16 cellular contexts compared by ENCODE assay signal in the genomic region with DNA sequence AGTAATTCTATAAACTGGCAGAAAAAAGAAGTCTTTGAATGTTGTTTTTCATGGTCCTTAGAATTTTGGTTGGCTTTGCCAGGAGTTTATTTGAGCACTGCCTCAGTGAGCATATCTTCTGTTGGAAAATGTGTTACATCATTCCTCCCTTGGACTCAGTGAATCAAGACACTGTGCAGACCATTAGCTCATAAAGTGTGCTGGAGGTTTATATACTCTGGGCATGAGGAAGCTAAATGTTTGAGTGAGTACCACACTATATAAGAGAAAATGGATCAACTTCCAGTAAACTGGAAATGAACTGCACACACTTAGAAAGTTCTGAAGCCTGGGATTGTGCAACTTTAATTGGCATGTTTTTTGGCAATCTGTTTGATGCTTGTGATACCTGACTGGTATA.
DNase-seq lines count a peak whose midpoint lies in the region; ATAC-seq, FAIRE-seq and TF ChIP-seq lines count a peak whose summit lies in the region.
"Had no signal": no experiment of that assay in that cellular context is flagged by ENCODE, and none has a peak within 500 bp of the region (broad histone marks: within the 10 kb centered on the region; RNA-seq: fewer than 3 reads in every experiment).

No MANE protein-coding gene starts in this region.

- TF ChIP-seq RAD21 in A549 (conservative IDR thresholded peaks at IDR 0.05 in 1 of 2, IDR thresholded peaks at IDR 0.05 in 1 of 2): no peak

- H4K8ac ChIP-seq in neuronal stem cell (ENCODE audit: low read depth, low read length): no peak overlapping the region

- H3K27ac Mint-ChIP-seq in WTC11: no peak overlapping the region
- H3K27ac Mint-ChIP-seq: activated CD4-positive, alpha-beta T cell treated with anti-CD3 and anti-CD28 coated beads, Interleukin-2, amount 10 ng/mL, durations not matched to agents 7 days and 5 days had no signal

- peaks cover 33% of the 10 kb centered on the region for H3K27me3 Mint-ChIP-seq in WTC11 (ENCODE audit: low read depth)

- TF ChIP-seq CTCF in A549 (IDR thresholded peaks at IDR 0.05) (no peak), WTC11 (IDR thresholded peaks at IDR 0.05) (no peak), hepatocyte (IDR thresholded peaks at IDR 0.05; ENCODE audit: poor library complexity) (no peak), ovary (IDR thresholded peaks at IDR 0.05) (no peak)

- no peak overlapping the region for H2AK5ac ChIP-seq in neuronal stem cell (ENCODE audit: low read depth, low read length)

- intact Hi-C loops in ovary (cut with DNase I): no loop called here

- no peaks in the 10 kb centered on the region for H3K9me3 ChIP-seq in A549
- no peaks in the 10 kb centered on the region for H3K9me3 ChIP-seq in hepatocyte (ENCODE audit: low read depth)
- no peaks in the 10 kb centered on the region for H3K9me3 ChIP-seq in neuronal stem cell (replicated peaks in 1 of 2; ENCODE audit: control insufficient read depth in 2 of 2, insufficient read depth in 1 of 2, low read depth in 1 of 2, low read length in 2 of 2)
- H3K9me3 ChIP-seq in effector memory CD4-positive, alpha-beta T cell (ENCODE audit: control insufficient read depth, low read length): no peaks in the 10 kb centered on the region
- H3K9me3 ChIP-seq in ovary: no peaks in the 10 kb centered on the region
- H3K9me3 ChIP-seq: breast epithelium, uterus had no signal

- H3K4me3 ChIP-seq in A549 (no peak overlapping the region), hepatocyte (peak overlapping the region; percentile 14), neuronal stem cell (ENCODE audit: low read length in 2 of 2) (peak overlapping the region in 1 of 2 donors; percentile 52), ovary (no peak overlapping the region)
- no peak overlapping the region for H3K4me3 ChIP-seq in effector memory CD4-positive, alpha-beta T cell (ENCODE audit: insufficient read depth, low read depth, low read length, poor library complexity, severe bottlenecking)

- H3K36me3 Mint-ChIP-seq in WTC11: no peaks in the 10 kb centered on the region

- H3K27ac ChIP-seq in A549 (peak overlapping the region; percentile 24 to 41; a peak in 2 of 6 replicates), hepatocyte (peak overlapping the region; percentile 74), neuronal stem cell (replicated peaks; ENCODE audit: low read length) (no peak overlapping the region), ovary (no peak overlapping the region)
- H3K27ac ChIP-seq in effector memory CD4-positive, alpha-beta T cell (ENCODE audit: insufficient read depth, low read length, poor library complexity, severe bottlenecking): no peak overlapping the region
- H3K27ac ChIP-seq: breast epithelium, uterus had no signal

- H3K4me3 Mint-ChIP-seq in WTC11: peak overlapping the region; percentile 55
- H3K4me3 Mint-ChIP-seq: activated CD4-positive, alpha-beta T cell treated with anti-CD3 and anti-CD28 coated beads, Interleukin-2, amount 10 ng/mL, durations not matched to agents 7 days and 5 days had no signal

- no peak overlapping the region for H2BK120ac ChIP-seq in neuronal stem cell (ENCODE audit: low read depth, low read length)

- H2BK15ac ChIP-seq in neuronal stem cell (ENCODE audit: low read length): no peak overlapping the region

- no peak overlapping the region for H3K14ac ChIP-seq in neuronal stem cell (ENCODE audit: low read length)

- H3K36me3 ChIP-seq in hepatocyte (replicated peaks; ENCODE audit: insufficient read depth, low read depth) (no peaks in the 10 kb centered on the region), neuronal stem cell (replicated peaks in 1 of 2; ENCODE audit: control insufficient read depth in 2 of 2, insufficient read depth in 2 of 2, low read length in 2 of 2) (peaks cover 0 to under 1% of the 10 kb centered on the region in 2 donors), ovary (no peaks in the 10 kb centered on the region)
- H3K36me3 ChIP-seq in effector memory CD4-positive, alpha-beta T cell (ENCODE audit: control insufficient read depth, insufficient read depth, low read length): no peaks in the 10 kb centered on the region
- H3K36me3 ChIP-seq: breast epithelium, uterus had no signal

- TF ChIP-seq EP300 in A549 (IDR thresholded peaks at IDR 0.05): no peak
- TF ChIP-seq EP300 in ovary (IDR thresholded peaks at IDR 0.05): no peak

- DNase-seq in A549 (ENCODE audit: low read depth in 1 of 2, low spot score in 1 of 2) (no peak), WTC11 (ENCODE audit: low spot score) (no peak), hepatocyte (ENCODE audit: low spot score) (no peak), neuronal stem cell (ENCODE audit: low spot score) (no peak), A172 (ENCODE audit: low spot score) (no peak), NCI-H748 (lab: John Stamatoyannopoulos, UW; ENCODE audit: unreplicated experiment) (no peak), ovary (no peak)
- DNase-seq in effector memory CD4-positive, alpha-beta T cell: no peak
- DNase-seq: activated CD4-positive, alpha-beta T cell treated with anti-CD3 and anti-CD28 coated beads, Interleukin-2, amount 10 ng/mL, durations not matched to agents 7 days and 5 days; DMS53; NCI-H226; stimulated activated CD4-positive, alpha-beta T cell treated with anti-CD3 and anti-CD28 coated beads, Interleukin-12 subunit alpha, Interleukin-12 subunit beta, amount 100 ng/mL, for 4 hours; T-helper 2 cell; uterus had no signal

- no peak overlapping the region for H3K9ac ChIP-seq in neuronal stem cell (ENCODE audit: low read depth, low read length, poor library complexity)

- H3K79me1 ChIP-seq in neuronal stem cell (ENCODE audit: low read depth, low read length): no peaks in the 10 kb centered on the region

- no peaks in the 10 kb centered on the region for H3K9me3 Mint-ChIP-seq in WTC11
- H3K9me3 Mint-ChIP-seq: activated CD4-positive, alpha-beta T cell treated with anti-CD3 and anti-CD28 coated beads, Interleukin-2, amount 10 ng/mL, durations not matched to agents 7 days and 5 days had no signal

- no peak overlapping the region for H3K18ac ChIP-seq in neuronal stem cell (ENCODE audit: low read length)

- CTCF ChIA-PET in A549 (lab: Yijun Ruan, JAX): interaction anchor here (0.9 to 1.2 kb wide), 3 partner anchors 9 to 334 kb away, joined by 3 to 4 read pairs (median 4); no protein-coding TSS in a partner anchor
- CTCF ChIA-PET in WTC11 (lab: Charles Lee): interaction anchor here (1.2 kb wide), 1 partner anchor 255 kb away, joined by 3 read pairs; no protein-coding TSS in a partner anchor

- FAIRE-seq in A549 (lab: Jason Lieb, UNC): no peak
- FAIRE-seq: endothelial cell of umbilical vein had no signal

- H2BK12ac ChIP-seq in neuronal stem cell (ENCODE audit: low read length): no peak overlapping the region

- peaks cover 36% of the 10 kb centered on the region for H3K4me1 Mint-ChIP-seq in WTC11
- H3K4me1 Mint-ChIP-seq: activated CD4-positive, alpha-beta T cell treated with anti-CD3 and anti-CD28 coated beads, Interleukin-2, amount 10 ng/mL, durations not matched to agents 7 days and 5 days had no signal

- H3K4me1 ChIP-seq in A549 (peaks cover 40% of the 10 kb centered on the region), hepatocyte (ENCODE audit: insufficient read depth) (peaks cover 12% of the 10 kb centered on the region), neuronal stem cell (ENCODE audit: control insufficient read depth in 2 of 2, insufficient read depth in 1 of 2, low read depth in 1 of 2, low read length in 2 of 2) (peaks cover 10 to 13% of the 10 kb centered on the region in 2 donors), ovary (ENCODE audit: insufficient read depth) (peaks cover 2% of the 10 kb centered on the region)
- no peaks in the 10 kb centered on the region for H3K4me1 ChIP-seq in effector memory CD4-positive, alpha-beta T cell (ENCODE audit: control insufficient read depth, insufficient read depth, low read length, poor library complexity, severe bottlenecking)
- H3K4me1 ChIP-seq: breast epithelium, uterus had no signal

- TF ChIP-seq POLR2A in A549 (IDR thresholded peaks at IDR 0.05; ENCODE audit: low read length) (no peak), ovary (IDR thresholded peaks at IDR 0.05) (no peak)

- POLR2A ChIA-PET in A549 (lab: Yijun Ruan, JAX): no interaction called here
- POLR2A ChIA-PET in WTC11 (lab: Charles Lee): interaction anchor here (1.6 kb wide), 1 partner anchor 357 kb away, joined by 3 read pairs; a partner anchor contains a TSS

- H2BK5ac ChIP-seq in neuronal stem cell (ENCODE audit: low read length): no peak overlapping the region

- no peaks in the 10 kb centered on the region for H3K79me2 ChIP-seq in hepatocyte

- ATAC-seq in A549 (no peak), WTC11 (no peak)

- H4K91ac ChIP-seq in neuronal stem cell (ENCODE audit: low read depth, low read length, poor library complexity): no peak overlapping the region

- H3K9me2 ChIP-seq in hepatocyte (replicated peaks; ENCODE audit: insufficient read depth): no peaks in the 10 kb centered on the region

- H2AFZ ChIP-seq in hepatocyte (no peak overlapping the region), neuronal stem cell (ENCODE audit: low read length) (peak overlapping the region; percentile 76)

- no peak overlapping the region for H3K4ac ChIP-seq in neuronal stem cell (ENCODE audit: low read length)

- H3K23ac ChIP-seq in neuronal stem cell (ENCODE audit: low read depth, low read length, poor library complexity): no peak overlapping the region

- no peaks in the 10 kb centered on the region for H4K20me1 ChIP-seq in hepatocyte (ENCODE audit: insufficient read depth, poor library complexity, severe bottlenecking)

- no peak overlapping the region for H3K4me2 ChIP-seq in A549
- H3K4me2 ChIP-seq in hepatocyte: peak overlapping the region; percentile 71
- no peak overlapping the region for H3K4me2 ChIP-seq in neuronal stem cell (ENCODE audit: insufficient read depth, low read length, poor library complexity, severe bottlenecking)

- H3K27me3 ChIP-seq in hepatocyte: no peaks in the 10 kb centered on the region
- no peaks in the 10 kb centered on the region for H3K27me3 ChIP-seq in neuronal stem cell (ENCODE audit: control insufficient read depth in 3 of 3, insufficient read depth in 3 of 3, low read depth in 1 of 3, low read length in 3 of 3)
- H3K27me3 ChIP-seq in effector memory CD4-positive, alpha-beta T cell (replicated peaks; ENCODE audit: control insufficient read depth, insufficient read depth, low read length, poor library complexity, severe bottlenecking): no peaks in the 10 kb centered on the region
- H3K27me3 ChIP-seq in ovary: no peaks in the 10 kb centered on the region
- H3K27me3 ChIP-seq: breast epithelium, uterus had no signal

TF ChIP-seq in A549, 52 proteins besides CTCF, POLR2A, EP300 and RAD21:
- TF ChIP-seq SREBF2 (IDR thresholded peaks at IDR 0.05): no peak
- TF ChIP-seq MAFK (IDR thresholded peaks at IDR 0.05; ENCODE audit: partially characterized antibody): no peak

TF ChIP-seq in WTC11, 78 proteins besides CTCF, POLR2A, EP300 and RAD21 (continues in another document):
- no peak for TF ChIP-seq NR2C2 (CRISPR knock-in tag; IDR thresholded peaks at IDR 0.05)
- no peak for TF ChIP-seq ZNF138 (CRISPR knock-in tag; conservative IDR thresholded peaks at IDR 0.05)

Comparison
In these comparisons a context has a peak if more than half of its experiments do, and no peak if none do; other contexts are left out.
1. H3K27ac ChIP-seq: peak in A549 (2 of 2) and hepatocyte (single experiment); none in neuronal stem cell (single experiment), effector memory CD4-positive, alpha-beta T cell (single experiment) and ovary (0 of 2).